Comparison of ENCODE assay signal across 25 cellular contexts in the genomic region with DNA sequence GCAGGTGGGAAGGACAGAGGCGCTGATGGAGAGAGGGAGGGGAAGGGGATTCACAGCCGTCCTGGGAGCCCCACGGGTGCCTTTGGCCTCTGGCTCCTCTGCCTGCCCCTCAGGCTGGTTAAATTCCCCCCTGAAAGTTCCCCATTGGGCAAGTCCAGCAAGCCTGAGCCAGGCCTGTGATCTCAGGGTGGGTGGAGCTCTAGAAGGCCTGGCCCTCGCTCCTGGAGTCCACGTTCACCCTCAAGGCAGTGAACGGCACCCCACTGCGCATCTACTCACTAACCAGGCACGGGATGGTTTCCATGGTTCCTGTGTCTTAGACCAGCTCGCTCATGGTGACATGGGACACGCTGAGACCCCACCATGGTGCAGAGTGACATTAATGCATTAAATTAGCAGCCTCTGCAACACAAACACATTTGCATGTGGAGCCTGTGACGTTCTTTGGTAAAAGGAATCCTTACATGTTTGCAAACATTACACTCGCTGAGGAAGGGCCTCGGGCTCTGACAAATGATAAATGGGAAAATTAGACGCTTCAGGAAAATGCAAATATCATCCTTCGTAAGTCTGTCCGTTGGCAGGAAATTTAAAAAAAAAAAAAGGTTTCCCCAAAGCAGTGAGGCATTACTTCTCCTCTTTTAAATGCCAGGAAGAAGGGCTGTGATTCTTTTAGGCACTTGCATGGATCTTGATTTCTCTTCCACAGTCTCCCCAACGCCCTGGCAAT.
DNase-seq lines count a peak whose midpoint lies in the region; ATAC-seq, FAIRE-seq and TF ChIP-seq lines count a peak whose summit lies in the region.
"Had no signal": no experiment of that assay in that cellular context is flagged by ENCODE, and none has a peak within 500 bp of the region (broad histone marks: within the 10 kb centered on the region; RNA-seq: fewer than 3 reads in every experiment).

No MANE protein-coding gene starts in this region.

- TF ChIP-seq POLR2A in HepG2 (IDR thresholded peaks at IDR 0.05; ENCODE audit: insufficient read depth in 1 of 2, low read depth in 2 of 2, low read length in 2 of 2) = no peak

- H3K4me3 ChIP-seq in HepG2 (replicated peaks in 1 of 3; ENCODE audit: insufficient read depth in 1 of 3, low read depth in 2 of 3, low read length in 3 of 3) (no peak overlapping the region), parathyroid adenoma (ENCODE audit: low read depth, low read length) (no peak overlapping the region)
- H3K4me3 ChIP-seq: coronary artery, smooth muscle cell, tibial nerve had no signal

- no peak overlapping the region for H3K9ac ChIP-seq in HepG2 (ENCODE audit: insufficient read depth, low read depth, low read length)
- no peak overlapping the region for H3K9ac ChIP-seq in parathyroid adenoma
- H3K9ac ChIP-seq: KMS-11 had no signal

- peaks cover 82% of the 10 kb centered on the region for H3K4me1 Mint-ChIP-seq in Calu3 (ENCODE audit: low read depth, unreplicated experiment)
- no peaks in the 10 kb centered on the region for H3K4me1 Mint-ChIP-seq in T-cell
- H3K4me1 Mint-ChIP-seq in stimulated activated naive B cell treated with anti-CD40 and anti-IgM and Interleukin-4, amounts not matched to agents 10 μg/mL and 1 μg/mL and 100 μg/mL, for 72 hours = peaks cover 8 to 13% of the 10 kb centered on the region in 2 donors

- DNase-seq in Calu3 (no peak), NCI-H69 (lab: John Stamatoyannopoulos, UW) (peak; percentile 81), HepG2 (ENCODE audit: low spot score) (no peak), inferior parietal cortex (ENCODE audit: extremely low spot score) (no peak), T-cell (no peak), putamen (ENCODE audit: low spot score) (no peak)
- no peak for DNase-seq in stimulated activated naive B cell treated with anti-CD40 and anti-IgM and Interleukin-4, amounts not matched to agents 10 μg/mL and 1 μg/mL and 100 μg/mL, for 72 hours
- DNase-seq: ACHN; activated CD4-positive, alpha-beta T cell treated with anti-CD3 and anti-CD28 coated beads for 4 hours; activated T-cell treated with anti-CD3 and anti-CD28 coated beads, Interleukin-2, amount 50 U/mL, for 4 hours; EL; naive thymus-derived CD8-positive, alpha-beta T cell; NCI-H748 treated with DMSO at 0.1 percent for 48 hours; SHP77; stimulated activated CD4-positive, alpha-beta T cell treated with anti-CD3 and anti-CD28 coated beads, Interleukin-4, amount 100 ng/mL, for 1 hour; stimulated activated naive CD8-positive, alpha-beta T cell treated with anti-CD3 and anti-CD28 coated beads, Interleukin-15, amount 100 ng/mL, for 72 hours; T-helper 1 cell had no signal

- no peak for TF ChIP-seq RAD21 in HepG2 (CRISPR knock-in tag; IDR thresholded peaks at IDR 0.05)

- FAIRE-seq in HepG2 (lab: Jason Lieb, UNC) = no peak
- FAIRE-seq: H54 had no signal

- POLR2A ChIA-PET in HepG2 (lab: Yijun Ruan, JAX) = interaction anchor here (1.1 to 5.0 kb wide), 4 partner anchors 11 to 23 kb away, joined by 3 to 35 read pairs (median 16); no protein-coding TSS in a partner anchor
- POLR2A ChIA-PET in T-cell (lab: Charles Lee) = no interaction called here

- H3K9me3 ChIP-seq in HepG2 (ENCODE audit: low read length) (no peaks in the 10 kb centered on the region), parathyroid adenoma (ENCODE audit: control insufficient read depth, low read length) (no peaks in the 10 kb centered on the region)
- H3K9me3 ChIP-seq: tibial nerve had no signal

- 78% methylated on average over 17 of the region's 17 CpGs for WGBS in HepG2 (ENCODE audit: low lambda C conversion rate)

- H3K4me3 Mint-ChIP-seq in Calu3 (ENCODE audit: low read depth, unreplicated experiment) (peak overlapping the region; percentile 68), T-cell (no peak overlapping the region)
- no peak overlapping the region for H3K4me3 Mint-ChIP-seq in stimulated activated naive B cell treated with anti-CD40 and anti-IgM and Interleukin-4, amounts not matched to agents 10 μg/mL and 1 μg/mL and 100 μg/mL, for 72 hours
- H3K4me3 Mint-ChIP-seq: activated naive CD4-positive, alpha-beta T cell treated with anti-CD3 and anti-CD28 coated beads for 36 hours; activated T-cell treated with anti-CD3 and anti-CD28 coated beads, Interleukin-2, amount 50 U/mL, for 4 hours; naive thymus-derived CD8-positive, alpha-beta T cell; stimulated activated naive CD8-positive, alpha-beta T cell treated with anti-CD3 and anti-CD28 coated beads, Interleukin-15, amount 100 ng/mL, for 72 hours had no signal

- no peaks in the 10 kb centered on the region for H3K27me3 ChIP-seq in HepG2 (ENCODE audit: control insufficient read depth in 1 of 2, insufficient read depth in 2 of 2, low read length in 2 of 2)
- H3K27me3 ChIP-seq in parathyroid adenoma (ENCODE audit: control insufficient read depth, insufficient read depth, low read length) = no peaks in the 10 kb centered on the region

- H3K36me3 ChIP-seq in HepG2 (replicated peaks in 1 of 2; ENCODE audit: control insufficient read depth in 1 of 2, insufficient read depth in 2 of 2, low read length in 2 of 2) (no peaks in the 10 kb centered on the region), parathyroid adenoma (ENCODE audit: control insufficient read depth, insufficient read depth, low read length) (no peaks in the 10 kb centered on the region)
- H3K36me3 ChIP-seq: tibial nerve had no signal

- ATAC-seq in HepG2 (no peak), T-cell (replicated peaks in 1 of 4) (no peak)
- no peak for ATAC-seq in stimulated activated naive B cell treated with anti-CD40 and anti-IgM and Interleukin-4, amounts not matched to agents 10 μg/mL and 1 μg/mL and 100 μg/mL, for 72 hours (replicated peaks)
- ATAC-seq: activated T-cell treated with anti-CD3 and anti-CD28 coated beads, Interleukin-2, amount 50 U/mL, for 4 hours; naive thymus-derived CD8-positive, alpha-beta T cell; stimulated activated naive CD8-positive, alpha-beta T cell treated with anti-CD3 and anti-CD28 coated beads, Interleukin-15, amount 100 ng/mL, for 72 hours had no signal

- H3K27me3 Mint-ChIP-seq in Calu3 (ENCODE audit: unreplicated experiment) (no peaks in the 10 kb centered on the region), T-cell (peaks cover 11 to 22% of the 10 kb centered on the region in 2 donors)
- H3K27me3 Mint-ChIP-seq in stimulated activated naive B cell treated with anti-CD40 and anti-IgM and Interleukin-4, amounts not matched to agents 10 μg/mL and 1 μg/mL and 100 μg/mL, for 72 hours = peaks cover 34 to 45% of the 10 kb centered on the region in 2 donors

- peak overlapping the region; percentile 99 for H3K27ac Mint-ChIP-seq in Calu3 (ENCODE audit: unreplicated experiment)
- H3K27ac Mint-ChIP-seq in T-cell = no peak overlapping the region
- H3K27ac Mint-ChIP-seq in stimulated activated naive B cell treated with anti-CD40 and anti-IgM and Interleukin-4, amounts not matched to agents 10 μg/mL and 1 μg/mL and 100 μg/mL, for 72 hours = no peak overlapping the region
- H3K27ac Mint-ChIP-seq: activated naive CD4-positive, alpha-beta T cell treated with anti-CD3 and anti-CD28 coated beads for 36 hours; naive thymus-derived CD8-positive, alpha-beta T cell had no signal

- TF ChIP-seq CTCF in Calu3 (IDR thresholded peaks at IDR 0.05; ENCODE audit: unreplicated experiment) = no peak
- no peak for TF ChIP-seq CTCF in HepG2 (CRISPR knock-in tag; IDR thresholded peaks at IDR 0.05)
- TF ChIP-seq CTCF in parathyroid adenoma (IDR thresholded peaks at IDR 0.05) = no peak

- TF ChIP-seq EP300 in HepG2 (IDR thresholded peaks at IDR 0.05; ENCODE audit: low read depth in 2 of 2, low read length in 2 of 2) (no peak), HepG2 (CRISPR knock-in tag; IDR thresholded peaks at IDR 0.05; ENCODE audit: borderline replicate concordance) (no peak)

- H4K20me1 ChIP-seq in HepG2 (ENCODE audit: insufficient read depth, low read length) = no peaks in the 10 kb centered on the region

- CTCF ChIA-PET in Calu3 (lab: Charles Lee) (interaction anchor here (0.6 to 1.3 kb wide), 2 partner anchors 245 to 247 kb away, joined by 3 to 19 read pairs; no protein-coding TSS in a partner anchor), HepG2 (lab: Yijun Ruan, JAX; ENCODE audit: low intra/inter-chr PET ratio, low total read pairs) (no interaction called here), T-cell (lab: Charles Lee) (no interaction called here)

- H3K27ac ChIP-seq in HepG2 (ENCODE audit: extremely low read length, insufficient read depth, low read length) = peak overlapping the region; percentile 90
- peak overlapping the region; percentile 54 for H3K27ac ChIP-seq in parathyroid adenoma
- H3K27ac ChIP-seq: C4-2B, KMS-11 had no signal

- H2AFZ ChIP-seq in HepG2 (ENCODE audit: low read length) (no peak overlapping the region), parathyroid adenoma (no peak overlapping the region)

- peaks cover 24% of the 10 kb centered on the region for H3K36me3 Mint-ChIP-seq in Calu3 (ENCODE audit: insufficient read depth, unreplicated experiment)
- no peaks in the 10 kb centered on the region for H3K36me3 Mint-ChIP-seq in T-cell
- no peaks in the 10 kb centered on the region for H3K36me3 Mint-ChIP-seq in stimulated activated naive B cell treated with anti-CD40 and anti-IgM and Interleukin-4, amounts not matched to agents 10 μg/mL and 1 μg/mL and 100 μg/mL, for 72 hours
- H3K36me3 Mint-ChIP-seq: naive thymus-derived CD8-positive, alpha-beta T cell had no signal

- in situ Hi-C loops in HepG2 (cut with HindIII; ENCODE audit: extremely low pct_ligation_motif_present, low pct_unique_long_range_greater_than_20kb) = loop anchor here (10.0 kb wide), 1 partner anchor 400 kb away; no protein-coding TSS in a partner anchor

- H3K4me2 ChIP-seq in HepG2 (ENCODE audit: low read depth, low read length) = peak overlapping the region; percentile 63
- H3K4me2 ChIP-seq in parathyroid adenoma (ENCODE audit: low read length) = no peak overlapping the region
- H3K4me2 ChIP-seq: KMS-11 had no signal

- H3K4me1 ChIP-seq in HepG2 (ENCODE audit: insufficient read depth, low read length) = peaks cover 84% of the 10 kb centered on the region
- H3K4me1 ChIP-seq in parathyroid adenoma = no peaks in the 10 kb centered on the region

- H3K79me2 ChIP-seq in HepG2 (ENCODE audit: insufficient read depth, low read length) = no peaks in the 10 kb centered on the region
- H3K79me2 ChIP-seq in parathyroid adenoma = no peaks in the 10 kb centered on the region

- H3K9me3 Mint-ChIP-seq in Calu3 (ENCODE audit: low read depth, unreplicated experiment) (peaks cover 4% of the 10 kb centered on the region), T-cell (no peaks in the 10 kb centered on the region)
- no peaks in the 10 kb centered on the region for H3K9me3 Mint-ChIP-seq in stimulated activated naive B cell treated with anti-CD40 and anti-IgM and Interleukin-4, amounts not matched to agents 10 μg/mL and 1 μg/mL and 100 μg/mL, for 72 hours
- H3K9me3 Mint-ChIP-seq: activated naive CD4-positive, alpha-beta T cell treated with anti-CD3 and anti-CD28 coated beads for 36 hours; activated T-cell treated with anti-CD3 and anti-CD28 coated beads, Interleukin-2, amount 50 U/mL, for 4 hours; stimulated activated naive CD8-positive, alpha-beta T cell treated with anti-CD3 and anti-CD28 coated beads, Interleukin-15, amount 100 ng/mL, for 72 hours had no signal

- intact Hi-C loops in Calu3 (cut with micrococcal nuclease; ENCODE audit: unreplicated experiment) = loop anchor here (1.0 to 10.0 kb wide), 3 partner anchors 160 to 603 kb away; no protein-coding TSS in a partner anchor
- intact Hi-C loops in HepG2 (cut with micrococcal nuclease; ENCODE audit: unreplicated experiment) = loop anchor here (10.0 kb wide), 1 partner anchor 550 kb away; a partner anchor contains a TSS

- BruUV-seq in Calu3 (replicated peaks; lab: Mats Ljungman, UMichigan) (no TSS peak), HepG2 (replicated peaks; lab: Mats Ljungman, UMichigan) (no TSS peak)
